1 cellular context compared by ENCODE assay signal in genomic region chr7:99493823-99494222, GRCh38.
A peak's percentile ranks its signal among the peaks of the same experiment; 100 is the strongest.
TF ChIP-seq lines count a peak whose summit lies in the region.

No MANE protein-coding gene starts in this region.

TF ChIP-seq in K562, 482 proteins besides CTCF, POLR2A, EP300 and RAD21 (continued from another document and continues in another):
- TF ChIP-seq ZNF133 (CRISPR knock-in tag; IDR thresholded peaks at IDR 0.05), result no peak
- peak; percentile 63; the same call in 1 of the 2 replicates for TF ChIP-seq ZNF280B (CRISPR knock-in tag; IDR thresholded peaks at IDR 0.05)
- TF ChIP-seq RFX1 (IDR thresholded peaks at IDR 0.05), result no peak
- no peak for TF ChIP-seq ZNF57 (CRISPR knock-in tag; IDR thresholded peaks at IDR 0.05)
- no peak for TF ChIP-seq SMAD3 (CRISPR knock-in tag; conservative IDR thresholded peaks at IDR 0.05)
- no peak for TF ChIP-seq ZNF668 (CRISPR knock-in tag; IDR thresholded peaks at IDR 0.05)
- TF ChIP-seq DIDO1 (tag; IDR thresholded peaks at IDR 0.05; ENCODE audit: low read depth), result no peak
- TF ChIP-seq HMGN3 (IDR thresholded peaks at IDR 0.05; ENCODE audit: borderline replicate concordance, extremely low read depth, insufficient read length, low read depth, low read length), result no peak
- TF ChIP-seq ZNF644 (tag; IDR thresholded peaks at IDR 0.05; ENCODE audit: low read depth), result no peak
- TF ChIP-seq POLR2AphosphoS2 (IDR thresholded peaks at IDR 0.05; ENCODE audit: low read length), result no peak
- TF ChIP-seq AFF4 (CRISPR knock-in tag; IDR thresholded peaks at IDR 0.05), result no peak
- TF ChIP-seq MCM7 (IDR thresholded peaks at IDR 0.05), result no peak
- TF ChIP-seq TRIM24 (IDR thresholded peaks at IDR 0.05), result peak in 1 of 2 experiments; percentile 34; a peak in 1 of 4 replicates
- no peak for TF ChIP-seq USF1 (CRISPR knock-in tag; IDR thresholded peaks at IDR 0.05)
- no peak for TF ChIP-seq MLX (CRISPR knock-in tag; conservative IDR thresholded peaks at IDR 0.05)
- no peak for TF ChIP-seq PHF8 (IDR thresholded peaks at IDR 0.05; ENCODE audit: borderline replicate concordance, low read length)
- TF ChIP-seq POU5F1 (IDR thresholded peaks at IDR 0.05; ENCODE audit: borderline replicate concordance, low read depth, low read length, partially characterized antibody), result no peak
- TF ChIP-seq YY1 (IDR thresholded peaks at IDR 0.05; ENCODE audit: borderline replicate concordance in 1 of 3, control insufficient read depth in 1 of 3, extremely low read depth in 1 of 3, insufficient read depth in 3 of 3, insufficient read length in 1 of 3, insufficient replicate concordance in 2 of 3, low read depth in 1 of 3, low read length in 2 of 3), result peak in 1 of 3 experiments; percentile 30
- no peak for TF ChIP-seq PHF20 (IDR thresholded peaks at IDR 0.05; ENCODE audit: partially characterized antibody)
- TF ChIP-seq ZNF408 (CRISPR knock-in tag; IDR thresholded peaks at IDR 0.05; ENCODE audit: low read depth), result no peak
- TF ChIP-seq KLF6 (CRISPR knock-in tag; IDR thresholded peaks at IDR 0.05; ENCODE audit: borderline replicate concordance), result no peak
- TF ChIP-seq MXD1 (CRISPR knock-in tag; IDR thresholded peaks at IDR 0.05; ENCODE audit: borderline replicate concordance, poor library complexity, severe bottlenecking), result no peak
- TF ChIP-seq ATF2 (CRISPR knock-in tag; IDR thresholded peaks at IDR 0.05), result no peak
- TF ChIP-seq TRIM28 (IDR thresholded peaks at IDR 0.05), result peak; percentile 96
- TF ChIP-seq ZMIZ1 (IDR thresholded peaks at IDR 0.05; ENCODE audit: low read depth in 2 of 2, low read length in 2 of 2), result no peak
- no peak for TF ChIP-seq ZNF311 (CRISPR knock-in tag; IDR thresholded peaks at IDR 0.05)
- TF ChIP-seq BMI1 (IDR thresholded peaks at IDR 0.05; ENCODE audit: low read length), result no peak
- no peak for TF ChIP-seq RBM15 (IDR thresholded peaks at IDR 0.05; ENCODE audit: insufficient read depth, low read length)
- no peak for TF ChIP-seq ETV5 (CRISPR knock-in tag; IDR thresholded peaks at IDR 0.05; ENCODE audit: low read depth)
- TF ChIP-seq CLOCK (CRISPR knock-in tag; IDR thresholded peaks at IDR 0.05; ENCODE audit: borderline replicate concordance), result no peak
- TF ChIP-seq NCOA4 (IDR thresholded peaks at IDR 0.05; ENCODE audit: partially characterized antibody), result no peak
- TF ChIP-seq CTCFL (IDR thresholded peaks at IDR 0.05; ENCODE audit: borderline replicate concordance, insufficient read depth, low read depth, low read length, poor library complexity, severe bottlenecking), result no peak
- TF ChIP-seq SAFB (IDR thresholded peaks at IDR 0.05; ENCODE audit: borderline replicate concordance, low read depth, low read length), result no peak
- no peak for TF ChIP-seq KLF13 (tag; IDR thresholded peaks at IDR 0.05; ENCODE audit: borderline replicate concordance, low read depth)
- no peak for TF ChIP-seq ZC3H4 (CRISPR knock-in tag; IDR thresholded peaks at IDR 0.05; ENCODE audit: borderline replicate concordance)
- no peak for TF ChIP-seq ZBTB7A (IDR thresholded peaks at IDR 0.05; ENCODE audit: borderline replicate concordance, control insufficient read depth, low read depth, low read length)
- no peak for TF ChIP-seq SIN3B (IDR thresholded peaks at IDR 0.05; ENCODE audit: low read depth)
- no peak for TF ChIP-seq RHOXF2B (CRISPR knock-in tag; conservative IDR thresholded peaks at IDR 0.05)
- TF ChIP-seq CBX1 (IDR thresholded peaks at IDR 0.05; ENCODE audit: low read depth), result peak; percentile 95
- TF ChIP-seq ZNF174 (CRISPR knock-in tag; IDR thresholded peaks at IDR 0.05), result no peak
- no peak for TF ChIP-seq DLX4 (CRISPR knock-in tag; IDR thresholded peaks at IDR 0.05)
- TF ChIP-seq ZNF384 (IDR thresholded peaks at IDR 0.05; ENCODE audit: low read depth, low read length), result no peak
